In the genomic region with DNA sequence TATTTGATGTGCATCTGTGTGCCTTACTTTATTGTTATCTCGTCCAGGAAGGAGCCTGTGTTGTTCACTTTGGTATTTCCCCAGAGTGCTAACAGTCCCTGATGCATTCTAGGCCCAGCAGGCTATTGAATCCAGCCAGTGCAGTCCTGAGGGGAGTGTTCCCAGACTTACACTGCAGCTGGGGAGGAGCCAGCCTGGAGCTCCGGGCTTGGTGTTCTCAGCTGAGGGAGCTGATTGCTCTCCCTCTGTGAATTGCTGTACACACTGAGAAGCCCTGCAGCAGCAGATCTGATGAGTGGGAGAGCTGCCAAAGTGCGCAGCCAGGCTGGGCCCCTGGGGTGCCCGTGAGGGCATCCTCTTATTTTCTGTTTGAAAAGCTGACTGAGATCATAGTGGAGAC, we compare ENCODE assay signal across 10 cellular contexts.
A peak's percentile ranks its signal among the peaks of the same experiment; 100 is the strongest.
DNase-seq lines count a peak whose midpoint lies in the region; ATAC-seq, FAIRE-seq and TF ChIP-seq lines count a peak whose summit lies in the region.
"Had no signal": no experiment of that assay in that cellular context is flagged by ENCODE, and none has a peak within 500 bp of the region (broad histone marks: within the 10 kb centered on the region; RNA-seq: fewer than 3 reads in every experiment).

No MANE protein-coding gene starts in this region.

- no peaks in the 10 kb centered on the region for H4K20me1 ChIP-seq in HepG2 (ENCODE audit: insufficient read depth, low read length)

- ATAC-seq in HepG2 (peak; percentile 38; the same call in 2 of the 3 replicates), right lobe of liver (no peak), left colon (peak; percentile 70)
- ATAC-seq in activated naive CD4-positive, alpha-beta T cell treated with anti-CD3 and anti-CD28 coated beads, Interleukin-2, amount 50 U/mL, for 72 hours: no peak

- no peaks in the 10 kb centered on the region for H3K9me3 ChIP-seq in HepG2 (ENCODE audit: low read length)
- no peaks in the 10 kb centered on the region for H3K9me3 ChIP-seq in right lobe of liver

- TF ChIP-seq POLR2A in HepG2 (IDR thresholded peaks at IDR 0.05; ENCODE audit: insufficient read depth in 1 of 2, low read depth in 2 of 2, low read length in 2 of 2): no peak
- TF ChIP-seq POLR2A in right lobe of liver (IDR thresholded peaks at IDR 0.05): no peak

- no peak overlapping the region for H3K27ac Mint-ChIP-seq in activated naive CD4-positive, alpha-beta T cell treated with anti-CD3 and anti-CD28 coated beads, Interleukin-2, amount 50 U/mL, for 72 hours

- H3K4me1 ChIP-seq in HepG2 (ENCODE audit: insufficient read depth, low read length): no peaks in the 10 kb centered on the region
- no peaks in the 10 kb centered on the region for H3K4me1 ChIP-seq in right lobe of liver

- TF ChIP-seq CTCF in HepG2 (CRISPR knock-in tag; IDR thresholded peaks at IDR 0.05) (no peak), right lobe of liver (IDR thresholded peaks at IDR 0.05) (no peak)

- H3K4me3 ChIP-seq in HepG2 (replicated peaks in 1 of 3; ENCODE audit: insufficient read depth in 1 of 3, low read depth in 2 of 3, low read length in 3 of 3) (no peak overlapping the region), right lobe of liver (no peak overlapping the region)

- WGBS in HepG2 (ENCODE audit: low lambda C conversion rate): 17% methylated on average over 3 of the region's 4 CpGs
- 49% methylated on average over 3 of the region's 4 CpGs for WGBS in right lobe of liver (ENCODE audit: insufficient coverage, low coverage, low lambda C conversion rate, missing lambda C conversion rate)

- H3K36me3 Mint-ChIP-seq in activated naive CD4-positive, alpha-beta T cell treated with anti-CD3 and anti-CD28 coated beads, Interleukin-2, amount 50 U/mL, for 72 hours: no peaks in the 10 kb centered on the region

- no peak overlapping the region for H3K9ac ChIP-seq in HepG2 (ENCODE audit: insufficient read depth, low read depth, low read length)

- H3K27me3 ChIP-seq in HepG2 (ENCODE audit: control insufficient read depth in 1 of 2, insufficient read depth in 2 of 2, low read length in 2 of 2) (no peaks in the 10 kb centered on the region), right lobe of liver (no peaks in the 10 kb centered on the region)

- no peak overlapping the region for H3K4me2 ChIP-seq in HepG2 (ENCODE audit: low read depth, low read length)

- in situ Hi-C loops in HepG2 (cut with HindIII; ENCODE audit: extremely low pct_ligation_motif_present, low pct_unique_long_range_greater_than_20kb): no loop called here

- no peak for TF ChIP-seq RAD21 in HepG2 (CRISPR knock-in tag; IDR thresholded peaks at IDR 0.05)

- H3K27ac ChIP-seq in HepG2 (ENCODE audit: extremely low read length, insufficient read depth, low read length): no peak overlapping the region
- no peak overlapping the region for H3K27ac ChIP-seq in right lobe of liver

- no peak overlapping the region for H2AFZ ChIP-seq in HepG2 (ENCODE audit: low read length)

- FAIRE-seq in HepG2 (lab: Jason Lieb, UNC): no peak

- no peaks in the 10 kb centered on the region for H3K9me3 Mint-ChIP-seq in activated naive CD4-positive, alpha-beta T cell treated with anti-CD3 and anti-CD28 coated beads, Interleukin-2, amount 50 U/mL, for 72 hours
- H3K9me3 Mint-ChIP-seq: central memory CD8-positive, alpha-beta T cell had no signal

- H3K36me3 ChIP-seq in HepG2 (replicated peaks in 1 of 2; ENCODE audit: control insufficient read depth in 1 of 2, insufficient read depth in 2 of 2, low read length in 2 of 2) (no peaks in the 10 kb centered on the region), right lobe of liver (no peaks in the 10 kb centered on the region)

- H3K79me2 ChIP-seq in HepG2 (ENCODE audit: insufficient read depth, low read length): no peaks in the 10 kb centered on the region

- no TSS peak for BruUV-seq in HepG2 (replicated peaks; lab: Mats Ljungman, UMichigan)

- DNase-seq in HepG2 (ENCODE audit: low spot score): no peak
- DNase-seq in right lobe of liver: no peak
- DNase-seq in cerebellar cortex (ENCODE audit: low spot score): peak; percentile 65
- DNase-seq in left colon: peak; percentile 14 to 25
- DNase-seq in DMS114 treated with DMSO at 0.1 percent for 48 hours (lab: John Stamatoyannopoulos, UW; ENCODE audit: unreplicated experiment): no peak
- no peak for DNase-seq in GF-D8 (lab: John Stamatoyannopoulos, UW)
- DNase-seq in activated T-cell treated with anti-CD3 and anti-CD28 coated beads for 4 hours: no peak
- no peak for DNase-seq in activated naive CD4-positive, alpha-beta T cell treated with anti-CD3 and anti-CD28 coated beads, Interleukin-2, amount 50 U/mL, for 72 hours (ENCODE audit: low spot score in 2 of 2)
- DNase-seq: NK-92 treated with Interleukin-12 subunit alpha and Interleukin-12 subunit beta, amount 100 ng/mL, for 24 hours had no signal

- intact Hi-C loops in HepG2 (cut with micrococcal nuclease; ENCODE audit: unreplicated experiment): no loop called here
- intact Hi-C loops in right lobe of liver (cut with DNase I): no loop called here
- intact Hi-C loops in left colon (cut with DNase I, micrococcal nuclease): no loop called here

- POLR2A ChIA-PET in HepG2 (lab: Yijun Ruan, JAX): no interaction called here

- TF ChIP-seq EP300 in HepG2 (IDR thresholded peaks at IDR 0.05; ENCODE audit: low read depth in 2 of 2, low read length in 2 of 2) (no peak), HepG2 (CRISPR knock-in tag; IDR thresholded peaks at IDR 0.05; ENCODE audit: borderline replicate concordance) (no peak)

- CTCF ChIA-PET in HepG2 (lab: Yijun Ruan, JAX; ENCODE audit: low intra/inter-chr PET ratio, low total read pairs): no interaction called here

TF ChIP-seq in HepG2, 621 proteins besides CTCF, POLR2A, EP300 and RAD21:
- TF ChIP-seq GATA4 (IDR thresholded peaks at IDR 0.05; ENCODE audit: borderline replicate concordance, low read depth) (no peak), HOXA7 (CRISPR knock-in tag; IDR thresholded peaks at IDR 0.05) (no peak), SAP130 (CRISPR knock-in tag; IDR thresholded peaks at IDR 0.05; ENCODE audit: low read depth) (no peak), POLR2AphosphoS5 (IDR thresholded peaks at IDR 0.05; ENCODE audit: low read depth, low read length) (no peak), JUND (CRISPR knock-in tag; IDR thresholded peaks at IDR 0.05) (no peak), ZSCAN9 (CRISPR knock-in tag; IDR thresholded peaks at IDR 0.05; ENCODE audit: borderline replicate concordance) (no peak), CBX1 (IDR thresholded peaks at IDR 0.05; ENCODE audit: low read depth) (no peak), SIN3A (IDR thresholded peaks at IDR 0.05; ENCODE audit: borderline replicate concordance, low read depth, low read length) (no peak)
- TF ChIP-seq, protein P1, sequence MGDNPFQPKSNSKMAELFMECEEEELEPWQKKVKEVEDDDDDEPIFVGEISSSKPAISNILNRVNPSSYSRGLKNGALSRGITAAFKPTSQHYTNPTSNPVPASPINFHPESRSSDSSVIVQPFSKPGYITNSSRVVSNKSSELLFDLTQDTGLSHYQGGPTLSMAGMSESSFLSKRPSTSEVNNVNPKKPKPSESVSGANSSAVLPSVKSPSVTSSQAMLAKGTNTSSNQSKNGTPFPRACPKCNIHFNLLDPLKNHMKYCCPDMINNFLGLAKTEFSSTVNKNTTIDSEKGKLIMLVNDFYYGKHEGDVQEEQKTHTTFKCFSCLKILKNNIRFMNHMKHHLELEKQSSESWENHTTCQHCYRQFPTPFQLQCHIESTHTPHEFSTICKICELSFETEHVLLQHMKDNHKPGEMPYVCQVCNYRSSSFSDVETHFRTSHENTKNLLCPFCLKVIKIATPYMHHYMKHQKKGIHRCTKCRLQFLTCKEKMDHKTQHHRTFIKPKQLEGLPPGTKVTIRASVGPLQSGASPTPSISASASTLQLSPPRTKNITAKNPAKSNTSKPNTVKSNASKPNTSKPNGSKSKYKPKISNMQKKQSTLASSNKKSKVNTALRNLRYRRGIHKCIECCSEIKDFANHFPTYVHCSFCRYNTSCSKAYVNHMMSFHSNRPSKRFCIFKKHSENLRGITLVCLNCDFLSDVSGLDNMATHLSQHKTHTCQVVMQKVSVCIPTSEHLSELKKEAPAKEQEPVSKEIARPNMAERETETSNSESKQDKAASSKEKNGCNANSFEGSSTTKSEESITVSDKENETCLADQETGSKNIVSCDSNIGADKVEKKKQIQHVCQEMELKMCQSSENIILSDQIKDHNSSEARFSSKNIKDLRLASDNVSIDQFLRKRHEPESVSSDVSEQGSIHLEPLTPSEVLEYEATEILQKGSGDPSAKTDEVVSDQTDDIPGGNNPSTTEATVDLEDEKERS (CRISPR knock-in tag; IDR thresholded peaks at IDR 0.05): no peak
- TF ChIP-seq, protein P2, sequence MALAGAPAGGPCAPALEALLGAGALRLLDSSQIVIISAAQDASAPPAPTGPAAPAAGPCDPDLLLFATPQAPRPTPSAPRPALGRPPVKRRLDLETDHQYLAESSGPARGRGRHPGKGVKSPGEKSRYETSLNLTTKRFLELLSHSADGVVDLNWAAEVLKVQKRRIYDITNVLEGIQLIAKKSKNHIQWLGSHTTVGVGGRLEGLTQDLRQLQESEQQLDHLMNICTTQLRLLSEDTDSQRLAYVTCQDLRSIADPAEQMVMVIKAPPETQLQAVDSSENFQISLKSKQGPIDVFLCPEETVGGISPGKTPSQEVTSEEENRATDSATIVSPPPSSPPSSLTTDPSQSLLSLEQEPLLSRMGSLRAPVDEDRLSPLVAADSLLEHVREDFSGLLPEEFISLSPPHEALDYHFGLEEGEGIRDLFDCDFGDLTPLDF (CRISPR knock-in tag; IDR thresholded peaks at IDR 0.05): no peak
- TF ChIP-seq, protein P3, sequence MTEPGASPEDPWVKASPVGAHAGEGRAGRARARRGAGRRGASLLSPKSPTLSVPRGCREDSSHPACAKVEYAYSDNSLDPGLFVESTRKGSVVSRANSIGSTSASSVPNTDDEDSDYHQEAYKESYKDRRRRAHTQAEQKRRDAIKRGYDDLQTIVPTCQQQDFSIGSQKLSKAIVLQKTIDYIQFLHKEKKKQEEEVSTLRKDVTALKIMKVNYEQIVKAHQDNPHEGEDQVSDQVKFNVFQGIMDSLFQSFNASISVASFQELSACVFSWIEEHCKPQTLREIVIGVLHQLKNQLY (CRISPR knock-in tag; IDR thresholded peaks at IDR 0.05): no peak
- TF ChIP-seq, protein P4, sequence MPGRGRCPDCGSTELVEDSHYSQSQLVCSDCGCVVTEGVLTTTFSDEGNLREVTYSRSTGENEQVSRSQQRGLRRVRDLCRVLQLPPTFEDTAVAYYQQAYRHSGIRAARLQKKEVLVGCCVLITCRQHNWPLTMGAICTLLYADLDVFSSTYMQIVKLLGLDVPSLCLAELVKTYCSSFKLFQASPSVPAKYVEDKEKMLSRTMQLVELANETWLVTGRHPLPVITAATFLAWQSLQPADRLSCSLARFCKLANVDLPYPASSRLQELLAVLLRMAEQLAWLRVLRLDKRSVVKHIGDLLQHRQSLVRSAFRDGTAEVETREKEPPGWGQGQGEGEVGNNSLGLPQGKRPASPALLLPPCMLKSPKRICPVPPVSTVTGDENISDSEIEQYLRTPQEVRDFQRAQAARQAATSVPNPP (CRISPR knock-in tag; IDR thresholded peaks at IDR 0.05): no peak

Comparison
In these comparisons a context has a peak if more than half of its experiments do, and no peak if none do; other contexts are left out.
1. ATAC-seq: peak in HepG2 (single experiment) and left colon (single experiment); none in right lobe of liver (0 of 4) and activated naive CD4-positive, alpha-beta T cell treated with anti-CD3 and anti-CD28 coated beads, Interleukin-2, amount 50 U/mL, for 72 hours (0 of 2).
2. DNase-seq: peak in cerebellar cortex (single experiment) and left colon (2 of 2); none in HepG2 (single experiment), right lobe of liver (0 of 3), DMS114 treated with DMSO at 0.1 percent for 48 hours (single experiment), GF-D8 (single experiment), activated T-cell treated with anti-CD3 and anti-CD28 coated beads for 4 hours (single experiment) and activated naive CD4-positive, alpha-beta T cell treated with anti-CD3 and anti-CD28 coated beads, Interleukin-2, amount 50 U/mL, for 72 hours (0 of 2).